ENCODE assay signal across 8 cellular contexts in genomic region chr19:44141191-44142013, GRCh38. TPM values are rescaled to one million over a fixed set of nuclear protein-coding genes. Genes with fewer than 3 reads are reported as not detected.
DNase-seq lines count a peak whose midpoint lies in the region; ATAC-seq and TF ChIP-seq lines count a peak whose summit lies in the region.

ZNF234 (plus strand) TSS chr19:44141554; CDS start chr19:44144633, 3,079 bp downstream.

- H3K27me3 ChIP-seq in CD8-positive, alpha-beta memory T cell (ENCODE audit: insufficient read depth, low read length, poor library complexity, severe bottlenecking) = no peaks in the 10 kb centered on the region
- H3K27me3 ChIP-seq in ovary = no peaks in the 10 kb centered on the region
- no peaks in the 10 kb centered on the region for H3K27me3 ChIP-seq in thoracic aorta (replicated peaks; ENCODE audit: insufficient read depth)

- no peak for TF ChIP-seq EP300 in ovary (IDR thresholded peaks at IDR 0.05)

- H3K9me3 ChIP-seq in CD8-positive, alpha-beta memory T cell (ENCODE audit: low read length) = no peaks in the 10 kb centered on the region
- H3K9me3 ChIP-seq in ovary (no peaks in the 10 kb centered on the region), thoracic aorta (peaks cover 3% of the 10 kb centered on the region)

- peaks cover 21 to 36% (median 30%) of the 10 kb centered on the region in 3 donors for H3K4me1 Mint-ChIP-seq in CD8-positive, alpha-beta memory T cell

- peaks cover 11% of the 10 kb centered on the region for H3K36me3 ChIP-seq in CD8-positive, alpha-beta memory T cell (ENCODE audit: insufficient read depth, low read length)
- H3K36me3 ChIP-seq in ovary = no peaks in the 10 kb centered on the region
- peaks cover 21% of the 10 kb centered on the region for H3K36me3 ChIP-seq in thoracic aorta

- intact Hi-C loops in Right ventricle myocardium superior (cut with DNase I) = no loop called here
- intact Hi-C loops in ovary (cut with DNase I) = no loop called here

- WGBS in ovary, 3 donors = 0 to 1% (median 0%) methylated on average over 44 to 51 of the region's 51 CpGs

- CTCF ChIA-PET in CD8-positive, alpha-beta memory T cell (lab: Charles Lee) = no interaction called here

- peak within 1 kb of the TSS; percentile 5 for H3K27ac ChIP-seq in CD8-positive, alpha-beta memory T cell (ENCODE audit: low read depth, low read length)
- H3K27ac ChIP-seq in ovary (peak within 1 kb of the TSS; percentile 22 to 61), thoracic aorta (peak within 1 kb of the TSS; percentile 26 to 74)

- H3K36me3 Mint-ChIP-seq in CD8-positive, alpha-beta memory T cell = peaks cover 23 to 44% (median 37%) of the 10 kb centered on the region in 3 donors

- POLR2A ChIA-PET in CD8-positive, alpha-beta memory T cell (lab: Charles Lee) = interaction anchor here (0.6 kb wide), 1 partner anchor 9 kb away, joined by 3 read pairs; no protein-coding TSS in a partner anchor

- peaks cover 0 to 9% (median 2%) of the 10 kb centered on the region in 5 donors for H3K9me3 Mint-ChIP-seq in CD8-positive, alpha-beta memory T cell

- no peak for TF ChIP-seq POLR2A in ovary (IDR thresholded peaks at IDR 0.05)

- H3K4me3 Mint-ChIP-seq in CD8-positive, alpha-beta memory T cell = peak within 1 kb of the TSS; percentile 94 to 97 (median 95)

- peak; percentile 46 to 77 (median 65) for DNase-seq in CD8-positive, alpha-beta memory T cell
- DNase-seq in LNCaP clone FGC (ENCODE audit: low read depth) = no peak
- peak; percentile 47 for DNase-seq in T follicular helper cell (ENCODE audit: low read depth)
- peak; percentile 41 for DNase-seq in activated naive CD8-positive, alpha-beta T cell treated with anti-CD3 and anti-CD28 coated beads, Interleukin-2, amount 50 U/mL, for 16 hours (ENCODE audit: low read depth, low spot score)
- peak; percentile 86 for DNase-seq in Right ventricle myocardium superior
- DNase-seq in ovary = peak; percentile 78 to 86 (median 83)
- peak; percentile 44 for DNase-seq in thoracic aorta (ENCODE audit: low spot score)

- H3K27ac Mint-ChIP-seq in CD8-positive, alpha-beta memory T cell = peak within 1 kb of the TSS; percentile 40 to 99 (median 86)

- TF ChIP-seq CTCF in LNCaP clone FGC (IDR thresholded peaks at IDR 0.05; ENCODE audit: control insufficient read depth, extremely low read depth, insufficient read depth) = no peak
- TF ChIP-seq CTCF in ovary (IDR thresholded peaks at IDR 0.05) = no peak
- no peak for TF ChIP-seq CTCF in thoracic aorta (IDR thresholded peaks at IDR 0.05)

- peaks cover 0 to 2% of the 10 kb centered on the region in 2 donors for H3K27me3 Mint-ChIP-seq in CD8-positive, alpha-beta memory T cell

- peak within 1 kb of the TSS; percentile 74 for H3K4me3 ChIP-seq in CD8-positive, alpha-beta memory T cell (ENCODE audit: low read length)
- H3K4me3 ChIP-seq in LNCaP clone FGC (ENCODE audit: low read depth, low read length) = peak within 1 kb of the TSS; percentile 66
- peak within 1 kb of the TSS; percentile 70 for H3K4me3 ChIP-seq in ovary
- H3K4me3 ChIP-seq in thoracic aorta = peak within 1 kb of the TSS; percentile 95

- peak; percentile 86 for ATAC-seq in GM21423 (IDR thresholded peaks at IDR 0.05; ENCODE audit: unreplicated experiment)
- ATAC-seq in Right ventricle myocardium superior (ENCODE audit: poor library complexity) = peak; percentile 98
- no peak for ATAC-seq in thoracic aorta (ENCODE audit: insufficient number of reproducible peaks, low FRiP score, low read depth)

- peaks cover 16% of the 10 kb centered on the region for H3K4me1 ChIP-seq in CD8-positive, alpha-beta memory T cell (ENCODE audit: insufficient read depth, low read length)
- H3K4me1 ChIP-seq in ovary (ENCODE audit: insufficient read depth) (peaks cover 3% of the 10 kb centered on the region), thoracic aorta (ENCODE audit: control insufficient read depth in 1 of 2, low read depth in 2 of 2) (peaks cover 9 to 17% of the 10 kb centered on the region in 2 donors)

RNA-seq across cellular contexts. Expression of gene ZNF234, which starts in this region (rescaled TPM):
- total RNA-seq in CD8-positive, alpha-beta memory T cell = 1 to 10 TPM; 9.4 to 9.5 TPM
- 5.2 TPM for polyA plus RNA-seq in CD8-positive, alpha-beta memory T cell
- total RNA-seq in Right ventricle myocardium superior = 8.1 TPM
- 10 to 100 TPM in 5 of 7 donors, 1 to 10 TPM in 2; 5.5 to 14.4 (median 11.3) TPM for total RNA-seq in ovary
- polyA plus RNA-seq in ovary = 1 to 10 TPM; 4.2 to 8.5 TPM
- total RNA-seq in thoracic aorta = 1 to 10 TPM; 6.4 to 8.7 TPM
